Comparison of ENCODE assay signal across 15 cellular contexts in the genomic region with DNA sequence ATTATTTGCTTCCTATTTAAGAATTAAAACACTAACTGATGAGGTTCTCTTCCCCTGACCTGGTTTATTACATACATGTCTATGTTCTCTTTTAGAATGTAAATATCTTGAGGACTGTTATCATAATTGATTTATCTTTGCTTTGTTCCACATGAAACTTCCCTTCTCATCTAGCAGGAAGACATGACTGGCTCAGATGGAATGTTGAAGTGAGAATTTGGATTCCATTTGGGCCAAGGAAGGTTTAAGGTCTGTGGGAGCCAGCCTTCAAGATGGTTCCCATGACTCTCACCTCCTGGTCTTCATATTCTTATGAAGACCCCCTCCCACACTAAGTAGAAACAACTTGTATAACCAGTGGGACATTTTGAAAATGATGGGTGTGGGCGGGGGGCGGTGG.
DNase-seq lines count a peak whose midpoint lies in the region; TF ChIP-seq lines count a peak whose summit lies in the region.
"Had no signal": no experiment of that assay in that cellular context is flagged by ENCODE, and none has a peak within 500 bp of the region (broad histone marks: within the 10 kb centered on the region; RNA-seq: fewer than 3 reads in every experiment).

No MANE protein-coding gene starts in this region.

- 95 to 100% methylated on average over 2 of the region's 2 CpGs for WGBS in thyroid gland, 2 donors

- TF ChIP-seq POLR2A in thyroid gland (IDR thresholded peaks at IDR 0.05) = no peak

- intact Hi-C loops in thyroid gland (cut with DNase I) = no loop called here

- no peaks in the 10 kb centered on the region for H3K36me3 ChIP-seq in thyroid gland
- H3K36me3 ChIP-seq: HAP-1, SJSA1 had no signal

- DNase-seq in AG04450 (ENCODE audit: low read depth, low spot score) (peak; percentile 8), HT1080 (ENCODE audit: low read depth) (peak; percentile 63), cardiac fibroblast (ENCODE audit: low read depth in 2 of 2) (peak; percentile 34 to 63), hepatic stellate cell (ENCODE audit: low spot score) (peak; percentile 10), DMS 273 (lab: John Stamatoyannopoulos, UW; ENCODE audit: unreplicated experiment) (no peak), thyroid gland (no peak), midbrain (lab: John Stamatoyannopoulos, UW) (no peak), NCI-H1417 (lab: John Stamatoyannopoulos, UW) (no peak)
- DNase-seq: NCI-H146, NCI-H2081 treated with DMSO at 0.1 percent for 48 hours, NCI-H526 had no signal

- TF ChIP-seq CTCF in AG04450 (IDR thresholded peaks at IDR 0.05; ENCODE audit: low read depth, low read length) (no peak), cardiac fibroblast (IDR thresholded peaks at IDR 0.05; ENCODE audit: low read depth, low read length) (no peak), thyroid gland (IDR thresholded peaks at IDR 0.05) (no peak)

- no peak overlapping the region for H3K4me3 ChIP-seq in AG04450 (ENCODE audit: low read depth, low read length)
- H3K4me3 ChIP-seq in cardiac fibroblast (replicated peaks in 1 of 2; ENCODE audit: low read depth in 2 of 2, low read length in 2 of 2) = no peak overlapping the region
- no peak overlapping the region for H3K4me3 ChIP-seq in thyroid gland (replicated peaks in 1 of 3)
- H3K4me3 ChIP-seq: HAP-1, SJSA1 had no signal

- H3K27ac ChIP-seq in AG04450 (ENCODE audit: low read depth, low read length) (no peak overlapping the region), thyroid gland (no peak overlapping the region)
- H3K27ac ChIP-seq: 22Rv1, C4-2B, SJSA1 had no signal

- H3K27me3 ChIP-seq in AG04450 (ENCODE audit: control insufficient read depth, insufficient read depth, low read length) (no peaks in the 10 kb centered on the region), thyroid gland (no peaks in the 10 kb centered on the region)
- H3K27me3 ChIP-seq: SJSA1 had no signal

- H3K4me1 ChIP-seq in thyroid gland = no peaks in the 10 kb centered on the region
- H3K4me1 ChIP-seq: HAP-1, SJSA1 had no signal

- H3K9me3 ChIP-seq in AG04450 (ENCODE audit: control insufficient read depth, insufficient read depth, low read length) = no peaks in the 10 kb centered on the region
- H3K9me3 ChIP-seq in thyroid gland = no peaks in the 10 kb centered on the region
- H3K9me3 ChIP-seq: HAP-1, SJSA1 had no signal

- CTCF ChIA-PET in AG04450 (lab: Charles Lee) = no interaction called here

- POLR2A ChIA-PET in AG04450 (lab: Yijun Ruan, JAX) = no interaction called here

Comparison
In these comparisons a context has a peak if more than half of its experiments do, and no peak if none do; other contexts are left out.
1. DNase-seq: peak in AG04450 (single experiment), HT1080 (single experiment), cardiac fibroblast (2 of 2) and hepatic stellate cell (single experiment); none in DMS 273 (single experiment), thyroid gland (0 of 2), midbrain (single experiment) and NCI-H1417 (0 of 3).